Comparison of ENCODE assay signal across 14 cellular contexts in the genomic region with DNA sequence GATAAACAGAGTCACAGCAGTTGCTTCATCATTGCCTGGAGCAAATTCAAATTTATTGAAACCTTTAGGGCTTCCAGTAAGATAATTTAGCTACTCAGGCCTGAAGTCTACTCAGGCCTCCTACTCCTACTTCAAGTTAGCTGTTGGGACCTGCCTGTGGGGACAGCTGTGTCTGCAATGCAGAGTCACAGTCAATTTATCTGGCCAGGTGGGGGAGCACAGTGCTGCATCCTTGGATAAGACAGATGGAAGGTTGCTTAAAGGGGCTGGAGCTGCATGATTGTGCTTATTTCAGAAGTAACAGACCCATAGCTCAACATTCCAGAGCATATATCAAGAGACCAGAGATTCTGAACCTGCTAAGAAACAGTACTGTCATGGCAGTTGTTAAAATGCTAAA.
"Had no signal": no experiment of that assay in that cellular context is flagged by ENCODE, and none has a peak within 500 bp of the region (broad histone marks: within the 10 kb centered on the region; RNA-seq: fewer than 3 reads in every experiment).

No MANE protein-coding gene starts in this region.

- DNase-seq: activated CD4-positive, alpha-beta T cell treated with anti-CD3 and anti-CD28 coated beads for 48 hours; activated naive CD4-positive, alpha-beta T cell treated with anti-CD3 and anti-CD28 coated beads for 36 hours; effector CD4-positive, alpha-beta T cell; immature natural killer cell; pancreas; stimulated activated CD4-positive, alpha-beta T cell treated with anti-CD3 and anti-CD28 coated beads, Interleukin-15, amount 100 ng/mL, for 24 hours; stimulated activated CD4-positive, alpha-beta T cell treated with anti-CD3 and anti-CD28 coated beads, Interleukin-4, amount 100 ng/mL, for 24 hours; T-helper 1 cell had no signal

- H3K27me3 Mint-ChIP-seq: memory B cell; stimulated activated naive CD8-positive, alpha-beta T cell treated with anti-CD3 and anti-CD28 coated beads, Interleukin-15, Interleukin-2, amounts not matched to agents 100 ng/mL and 50 ng/mL, for 24 hours had no signal

- H3K36me3 Mint-ChIP-seq: immature natural killer cell, memory B cell had no signal

- ATAC-seq: left lobe of liver had no signal

- H3K4me1 Mint-ChIP-seq: immature natural killer cell, memory B cell had no signal

- H3K27ac Mint-ChIP-seq: activated naive CD4-positive, alpha-beta T cell treated with anti-CD3 and anti-CD28 coated beads for 36 hours; activated T-helper 1 cell treated with anti-CD3 and anti-CD28 coated beads, Interleukin-12 subunit alpha, Interleukin-12 subunit beta, Interleukin-2, Interleukin-4 antibody, amounts not matched to agents 30 ng/mL and 10 ng/mL and 1 ng/mL, durations not matched to agents 14 hours and 24 hours and 36 hours; immature natural killer cell; memory B cell; stimulated activated naive CD8-positive, alpha-beta T cell treated with anti-CD3 and anti-CD28 coated beads, Interleukin-15, Interleukin-2, amounts not matched to agents 100 ng/mL and 50 ng/mL, for 24 hours had no signal

- H3K4me3 Mint-ChIP-seq: activated naive CD4-positive, alpha-beta T cell treated with anti-CD3 and anti-CD28 coated beads for 36 hours; activated T-helper 1 cell treated with anti-CD3 and anti-CD28 coated beads, Interleukin-12 subunit alpha, Interleukin-12 subunit beta, Interleukin-2, Interleukin-4 antibody, amounts not matched to agents 30 ng/mL and 10 ng/mL and 1 ng/mL, durations not matched to agents 14 hours and 24 hours and 36 hours; immature natural killer cell; memory B cell; stimulated activated naive CD8-positive, alpha-beta T cell treated with anti-CD3 and anti-CD28 coated beads, Interleukin-15, Interleukin-2, amounts not matched to agents 100 ng/mL and 50 ng/mL, for 24 hours had no signal

- H3K9me3 Mint-ChIP-seq: activated naive CD4-positive, alpha-beta T cell treated with anti-CD3 and anti-CD28 coated beads for 36 hours had no signal

- H3K4me3 ChIP-seq: coronary artery, hepatocyte, pancreas had no signal
